Comparison of ENCODE assay signal across 8 cellular contexts in genomic region chr13:99606322-99607089, GRCh38. TPM values are rescaled to one million over a fixed set of nuclear protein-coding genes. Genes with fewer than 3 reads are reported as not detected.
A peak's percentile ranks its signal among the peaks of the same experiment; 100 is the strongest.
DNase-seq lines count a peak whose midpoint lies in the region; ATAC-seq and TF ChIP-seq lines count a peak whose summit lies in the region.

Gene CLYBL, plus strand, starts transcription at chr13:99606690.

- peaks cover 10% of the 10 kb centered on the region for H3F3A ChIP-seq in GM23338 (replicated peaks; ENCODE audit: low read depth)

- DNase-seq in ELR (ENCODE audit: low read depth) (peak; percentile 81), GM23338 (ENCODE audit: low spot score) (peak; percentile 87), Kasumi-1 (lab: John Stamatoyannopoulos, UW) (peak; percentile 65 to 69), SJSA1 (ENCODE audit: low read depth in 1 of 2, low spot score in 2 of 2) (peak; percentile 96 to 100), occipital lobe (lab: John Stamatoyannopoulos, UW) (peak; percentile 88)
- peak; percentile 92 for DNase-seq in activated naive CD4-positive, alpha-beta T cell treated with anti-CD3 and anti-CD28 coated beads for 36 hours

- H3K9me3 ChIP-seq in SJSA1 (replicated peaks) (0 out of 2 replicates have a peak, but pooled peaks cover 3% of the 10 kb centered on the region), gastroesophageal sphincter (no peaks in the 10 kb centered on the region)

- peaks cover 2% of the 10 kb centered on the region; the same call in 1 of the 2 replicates for H3K79me2 ChIP-seq in GM23338 (replicated peaks; ENCODE audit: insufficient read depth)

- H4K20me1 ChIP-seq in GM23338 (replicated peaks; ENCODE audit: insufficient read depth): no peaks in the 10 kb centered on the region

- no peaks in the 10 kb centered on the region for H3K27me3 Mint-ChIP-seq in GM23338 (ENCODE audit: insufficient read depth, low read depth, poor library complexity)
- no peaks in the 10 kb centered on the region for H3K27me3 Mint-ChIP-seq in activated naive CD4-positive, alpha-beta T cell treated with anti-CD3 and anti-CD28 coated beads for 36 hours (ENCODE audit: low read depth)

- H3K9me2 ChIP-seq in GM23338 (ENCODE audit: insufficient read depth): no peaks in the 10 kb centered on the region

- H3K27me3 ChIP-seq in GM23338 (ENCODE audit: insufficient read depth) (no peaks in the 10 kb centered on the region), SJSA1 (replicated peaks) (peaks cover 12% of the 10 kb centered on the region), gastroesophageal sphincter (no peaks in the 10 kb centered on the region)

- intact Hi-C loops in activated naive CD4-positive, alpha-beta T cell treated with anti-CD3 and anti-CD28 coated beads for 36 hours (cut with micrococcal nuclease): loop anchor here (1.0 to 10.0 kb wide), 10 partner anchors 64 to 1069 kb away; partner anchors contain the start of genes GPR18 and UBAC2

- H3K27ac ChIP-seq in GM23338 (ENCODE audit: low read depth): peak within 1 kb of the TSS; percentile 91
- no peak within 1 kb of the TSS for H3K27ac ChIP-seq in SJSA1
- peak within 1 kb of the TSS; percentile 48 to 93 (median 87) for H3K27ac ChIP-seq in gastroesophageal sphincter
- H3K27ac ChIP-seq in temporal lobe (ENCODE audit: low read depth, low read length): peak within 1 kb of the TSS; percentile 75

- ATAC-seq in GM23338 (peak; percentile 93), gastroesophageal sphincter (peak; percentile 92)

- peak within 1 kb of the TSS; percentile 76 for H3K4me3 Mint-ChIP-seq in GM23338
- H3K4me3 Mint-ChIP-seq in activated naive CD4-positive, alpha-beta T cell treated with anti-CD3 and anti-CD28 coated beads for 36 hours: peak within 1 kb of the TSS; percentile 82

- CTCF ChIA-PET in activated naive CD4-positive, alpha-beta T cell treated with anti-CD3 and anti-CD28 coated beads for 36 hours (lab: Charles Lee): interaction anchor here (0.7 to 2.0 kb wide), 5 partner anchors 28 to 219 kb away, joined by 3 to 6 read pairs (median 3); no protein-coding TSS in a partner anchor

- TF ChIP-seq EP300 in gastroesophageal sphincter (IDR thresholded peaks at IDR 0.05): no peak

- peak within 1 kb of the TSS; percentile 99 for H2AFZ ChIP-seq in GM23338

- H3K4me3 ChIP-seq in GM23338 (peak within 1 kb of the TSS; percentile 69), SJSA1 (peak within 1 kb of the TSS; percentile 66), gastroesophageal sphincter (peak within 1 kb of the TSS; percentile 60 to 84)

- peak within 1 kb of the TSS; percentile 90 for H3K4me2 ChIP-seq in GM23338

- TF ChIP-seq CTCF in GM23338 (conservative IDR thresholded peaks at IDR 0.05; ENCODE audit: low read depth in 2 of 2) (no peak; a peak in 1 of 4 replicates), gastroesophageal sphincter (IDR thresholded peaks at IDR 0.05) (peak in 2 of 4 experiments; percentile 3 to 19)

- TF ChIP-seq POLR2A in gastroesophageal sphincter (IDR thresholded peaks at IDR 0.05): peak; percentile 54 to 61

- peaks cover 10% of the 10 kb centered on the region for H3K4me1 ChIP-seq in GM23338 (ENCODE audit: insufficient read depth)
- peaks cover 24% of the 10 kb centered on the region for H3K4me1 ChIP-seq in SJSA1 (replicated peaks)
- peaks cover 0 to 19% (median 0%) of the 10 kb centered on the region in 3 donors for H3K4me1 ChIP-seq in gastroesophageal sphincter

- no peaks in the 10 kb centered on the region for H3K36me3 ChIP-seq in GM23338 (ENCODE audit: insufficient read depth)
- 0 out of 2 replicates have a peak, but pooled peaks cover 2% of the 10 kb centered on the region for H3K36me3 ChIP-seq in SJSA1
- H3K36me3 ChIP-seq in gastroesophageal sphincter: no peaks in the 10 kb centered on the region

- H3K9me3 Mint-ChIP-seq in GM23338: no peaks in the 10 kb centered on the region; the same call in 2 of the 3 replicates
- no peaks in the 10 kb centered on the region for H3K9me3 Mint-ChIP-seq in activated naive CD4-positive, alpha-beta T cell treated with anti-CD3 and anti-CD28 coated beads for 36 hours

- H3K36me3 Mint-ChIP-seq in GM23338 (ENCODE audit: low read depth): peaks cover 13% of the 10 kb centered on the region; the same call in 2 of the 3 replicates
- H3K36me3 Mint-ChIP-seq in activated naive CD4-positive, alpha-beta T cell treated with anti-CD3 and anti-CD28 coated beads for 36 hours (ENCODE audit: low read depth): no peaks in the 10 kb centered on the region

- H3K4me1 Mint-ChIP-seq in GM23338: peaks cover 15% of the 10 kb centered on the region
- peaks cover 23% of the 10 kb centered on the region for H3K4me1 Mint-ChIP-seq in activated naive CD4-positive, alpha-beta T cell treated with anti-CD3 and anti-CD28 coated beads for 36 hours (ENCODE audit: low read depth)

- H3K27ac Mint-ChIP-seq in GM23338: peak within 1 kb of the TSS; percentile 79
- H3K27ac Mint-ChIP-seq in activated naive CD4-positive, alpha-beta T cell treated with anti-CD3 and anti-CD28 coated beads for 36 hours: peak within 1 kb of the TSS; percentile 75

- 2% methylated on average over 27 of the region's 74 CpGs; no CpG with 5 or more reads in 1 of the 2 donors for WGBS in gastroesophageal sphincter (ENCODE audit: low coverage in 1 of 2), 2 donors

TF ChIP-seq in GM23338, 12 proteins besides CTCF, POLR2A, EP300 and RAD21:
- TF ChIP-seq EZH2 (IDR thresholded peaks at IDR 0.05; ENCODE audit: low read depth, unreplicated experiment): no peak
- TF ChIP-seq ZNF114 (CRISPR knock-in tag; IDR thresholded peaks at IDR 0.05): peak; percentile 20; the same call in 1 of the 2 replicates
- TF ChIP-seq CREB1 (CRISPR knock-in tag; IDR thresholded peaks at IDR 0.05; ENCODE audit: low read depth): peak; percentile 70
- peak; percentile 66 for TF ChIP-seq POLR2AphosphoS5 (IDR thresholded peaks at IDR 0.05; ENCODE audit: low read depth)
- no peak for TF ChIP-seq ZNF331 (CRISPR knock-in tag; IDR thresholded peaks at IDR 0.05; ENCODE audit: low read depth)

RNA-seq across cellular contexts. Expression of gene CLYBL, which starts in this region (rescaled TPM):
- total RNA-seq in GM23338 (2014; rRNA removed; shearing (Covaris generic)): 9.7 and 10.8 TPM in 2 replicates
- 12.5 and 12.6 TPM in 2 replicates for polyA plus RNA-seq in GM23338 (2016; fragmentation: Nextera tagmentation; extraction: Ambion mirVana)
- total RNA-seq in SJSA1 (2014; rRNA removed; shearing (Covaris generic)): 0.16 and 1.5 TPM in 2 replicates
- total RNA-seq in activated naive CD4-positive, alpha-beta T cell treated with anti-CD3 and anti-CD28 coated beads for 36 hours: 1 to 10 TPM; 5.1 to 5.5 TPM
- 10 to 100 TPM in 2 of 4 donors, 1 to 10 TPM in 2; 9.6 to 21.3 (median 11.4) TPM for total RNA-seq in gastroesophageal sphincter
- 1.4 TPM for total RNA-seq in occipital lobe
- total RNA-seq in temporal lobe: 3.0 TPM
